In the genomic region with DNA sequence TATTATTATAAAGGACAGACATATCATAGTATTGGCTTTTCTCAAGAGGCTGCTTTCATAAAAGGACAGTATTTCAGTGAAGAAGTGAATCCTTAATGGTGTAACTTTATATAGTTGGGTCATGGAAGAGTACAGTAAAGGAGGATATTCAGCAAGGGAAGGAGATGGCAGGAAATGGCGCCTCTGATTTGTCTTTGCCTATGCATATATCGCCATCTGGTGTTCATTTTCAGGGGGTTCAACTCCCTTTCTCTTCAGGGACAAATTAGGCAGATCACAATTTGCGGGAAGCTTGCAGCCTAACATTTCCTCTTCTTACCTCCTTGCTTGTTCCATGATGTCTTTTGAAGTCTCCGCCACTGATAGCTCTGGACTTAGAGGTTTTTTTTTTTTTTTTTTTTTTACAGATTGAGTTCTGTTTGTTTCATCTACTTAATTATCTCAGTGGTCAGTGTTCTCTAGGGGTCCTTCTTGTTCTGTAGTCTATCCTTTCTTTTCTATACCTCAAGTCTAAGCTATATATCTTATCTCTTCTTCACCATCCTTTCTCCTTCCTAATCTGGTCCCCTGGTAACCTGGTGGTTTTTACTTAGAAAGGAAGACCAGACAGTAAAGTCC, we compare ENCODE assay signal across 8 cellular contexts. TPM values are rescaled to one million over a fixed set of nuclear protein-coding genes. Genes with fewer than 3 reads are reported as not detected.
DNase-seq lines count a peak whose midpoint lies in the region; ATAC-seq and TF ChIP-seq lines count a peak whose summit lies in the region.

No MANE protein-coding gene starts in this region.

- no peaks in the 10 kb centered on the region for H3K9me3 Mint-ChIP-seq in glutamatergic neuron (ENCODE audit: unreplicated experiment)

- no peaks in the 10 kb centered on the region for H3K9me3 ChIP-seq in parathyroid adenoma (ENCODE audit: control insufficient read depth, low read length)

- DNase-seq in ACHN (peak; percentile 70), LHCN-M2 (ENCODE audit: low read depth) (peak; percentile 71), OCI-M1 (lab: John Stamatoyannopoulos, UW) (peak; percentile 87), glutamatergic neuron (no peak)
- DNase-seq in activated naive CD8-positive, alpha-beta T cell treated with anti-CD3 and anti-CD28 coated beads, Interleukin-2, amount 50 U/mL, for 16 hours (ENCODE audit: low read depth, low spot score) = peak; percentile 17

- peak overlapping the region; percentile 46 for H2AFZ ChIP-seq in parathyroid adenoma

- H3K27me3 ChIP-seq in parathyroid adenoma (ENCODE audit: control insufficient read depth, insufficient read depth, low read length) = no peaks in the 10 kb centered on the region

- TF ChIP-seq CTCF in GM12873 (IDR thresholded peaks at IDR 0.05; ENCODE audit: insufficient read depth, low read depth, low read length, missing control alignments) (peak; percentile 84), glutamatergic neuron (IDR thresholded peaks at IDR 0.05; ENCODE audit: partially characterized antibody, unreplicated experiment) (peak; percentile 72), parathyroid adenoma (IDR thresholded peaks at IDR 0.05) (peak; percentile 67)

- H3K4me3 Mint-ChIP-seq in glutamatergic neuron (ENCODE audit: unreplicated experiment) = no peak overlapping the region

- H3K27me3 Mint-ChIP-seq in glutamatergic neuron (ENCODE audit: unreplicated experiment) = no peaks in the 10 kb centered on the region

- H3K27ac ChIP-seq in parathyroid adenoma = peak overlapping the region; percentile 24

- no peaks in the 10 kb centered on the region for H3K36me3 Mint-ChIP-seq in glutamatergic neuron (ENCODE audit: unreplicated experiment)

- in situ Hi-C loops in ACHN (cut with HindIII; ENCODE audit: low pct_ligation_motif_present, low pct_unique_long_range_greater_than_20kb, low sequenced_read_pairs) = loop anchor here (25.0 kb wide), 1 partner anchor 110 kb away; no protein-coding TSS in a partner anchor

- H3K4me1 Mint-ChIP-seq in glutamatergic neuron (ENCODE audit: low read depth, unreplicated experiment) = no peaks in the 10 kb centered on the region

- no peaks in the 10 kb centered on the region for H3K79me2 ChIP-seq in parathyroid adenoma

- no peak for ATAC-seq in HG02610 (IDR thresholded peaks at IDR 0.05; ENCODE audit: unreplicated experiment)

- H3K4me2 ChIP-seq in parathyroid adenoma (ENCODE audit: low read length) = no peak overlapping the region

- no peaks in the 10 kb centered on the region for H3K4me1 ChIP-seq in parathyroid adenoma

- H3K4me3 ChIP-seq in parathyroid adenoma (ENCODE audit: low read depth, low read length) = no peak overlapping the region

- H3K9ac ChIP-seq in parathyroid adenoma = no peak overlapping the region

- no peak overlapping the region for H3K27ac Mint-ChIP-seq in glutamatergic neuron (ENCODE audit: unreplicated experiment)

- no peaks in the 10 kb centered on the region for H3K36me3 ChIP-seq in parathyroid adenoma (ENCODE audit: control insufficient read depth, insufficient read depth, low read length)

RNA-seq across cellular contexts. Expression of a gene that starts 21.8 kb away (rescaled TPM):
- total RNA-seq in LHCN-M2 (2014; rRNA removed) (186 and 200 TPM in 2 replicates), glutamatergic neuron (ENCODE audit: unreplicated experiment) (38.5 TPM)
- polyA plus RNA-seq in LHCN-M2 (2012) = 68.0 TPM
